ENCODE assay signal across 12 cellular contexts in the genomic region with DNA sequence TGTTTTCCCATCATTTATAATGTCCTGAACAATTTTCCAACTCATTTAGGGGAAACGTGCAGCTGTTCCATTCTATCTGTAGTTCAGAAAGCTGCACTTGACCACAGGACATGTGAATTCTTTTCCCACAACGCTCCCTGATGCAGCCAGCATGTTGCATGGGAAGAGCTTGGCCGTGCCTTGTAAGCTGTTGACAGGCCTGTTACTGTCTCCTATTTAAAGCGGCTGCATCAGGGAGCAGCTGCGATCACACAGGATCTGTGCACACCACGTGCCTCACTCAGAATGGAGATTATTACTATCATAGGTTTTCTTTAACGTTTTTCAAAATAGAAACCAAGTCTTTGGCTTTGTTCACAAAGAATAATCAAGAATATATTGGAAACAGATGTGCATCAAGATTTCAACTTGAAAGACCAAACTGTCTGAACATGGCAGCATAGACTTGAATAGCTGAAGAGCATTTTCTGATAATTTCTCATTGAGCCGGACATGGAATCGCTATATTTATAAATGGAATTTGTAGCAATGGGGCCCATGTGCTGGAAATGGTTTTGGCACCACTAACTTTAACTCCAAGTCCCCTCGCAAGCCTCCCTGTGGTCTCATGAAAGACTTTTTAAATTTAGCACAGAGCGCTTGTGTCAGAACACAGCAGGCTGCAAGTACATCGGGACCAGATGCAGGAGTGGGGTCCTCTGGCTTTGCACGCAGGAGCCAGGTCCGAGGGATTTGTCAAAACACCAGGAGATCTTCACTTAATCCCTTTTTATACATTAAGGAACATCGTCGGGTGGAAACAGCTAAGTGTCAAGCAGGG. TPM values are rescaled to one million over a fixed set of nuclear protein-coding genes. Genes with fewer than 3 reads are reported as not detected.
DNase-seq lines count a peak whose midpoint lies in the region; TF ChIP-seq lines count a peak whose summit lies in the region.
"Had no signal": no experiment of that assay in that cellular context is flagged by ENCODE, and none has a peak within 500 bp of the region (broad histone marks: within the 10 kb centered on the region; RNA-seq: fewer than 3 reads in every experiment).

No MANE protein-coding gene starts in this region.

- peak; percentile 73 for DNase-seq in BE2C
- peak; percentile 34 for DNase-seq in fibroblast of villous mesenchyme (ENCODE audit: low read depth)
- DNase-seq in neural progenitor cell (ENCODE audit: low spot score), result peak; percentile 31
- DNase-seq in 8988T, result no peak
- no peak for DNase-seq in amniotic stem cell (lab: John Stamatoyannopoulos, UW)
- DNase-seq in glomerular visceral epithelial cell (ENCODE audit: extremely low spot score), result no peak
- DNase-seq in cortex of kidney (lab: John Stamatoyannopoulos, UW), result no peak
- DNase-seq: activated T-cell treated with anti-CD3 and anti-CD28 coated beads for 4 hours; stimulated activated naive CD4-positive, alpha-beta T cell treated with Interleukin-2 at 50 U/mL for 16 hours; T1000 had no signal

- H3K36me3 ChIP-seq in BE2C (peaks cover 63% of the 10 kb centered on the region), OCI-LY3 (replicated peaks; ENCODE audit: low read depth, low read length) (peaks cover 30% of the 10 kb centered on the region), neural progenitor cell (no peaks in the 10 kb centered on the region)

- H3K4me2 ChIP-seq in OCI-LY3 (ENCODE audit: low read length) (no peak overlapping the region), neural progenitor cell (no peak overlapping the region)

- H3K9me3 Mint-ChIP-seq in neural progenitor cell, result no peaks in the 10 kb centered on the region

- H3K27ac ChIP-seq in OCI-LY3 (ENCODE audit: low read length), result 0 out of 2 replicates have a peak overlapping the region, but pooled peaks have one; percentile 1
- H3K27ac ChIP-seq in neural progenitor cell, result no peak overlapping the region

- H4K20me1 ChIP-seq in OCI-LY3 (ENCODE audit: insufficient read depth, low read length) (no peaks in the 10 kb centered on the region), neural progenitor cell (ENCODE audit: low read depth) (no peaks in the 10 kb centered on the region)

- TF ChIP-seq CTCF in BE2C (IDR thresholded peaks at IDR 0.05; ENCODE audit: low read depth, low read length) (no peak), OCI-LY3 (IDR thresholded peaks at IDR 0.05; ENCODE audit: low read depth, low read length) (no peak), fibroblast of villous mesenchyme (IDR thresholded peaks at IDR 0.05; ENCODE audit: insufficient read depth, low read depth, low read length) (no peak), neural progenitor cell (IDR thresholded peaks at IDR 0.05) (no peak)

- H3K4me3 ChIP-seq in BE2C (ENCODE audit: low read depth, low read length) (0 out of 2 replicates have a peak overlapping the region, but pooled peaks have one; percentile 5), OCI-LY3 (ENCODE audit: low read length) (no peak overlapping the region), fibroblast of villous mesenchyme (ENCODE audit: low read depth, low read length) (no peak overlapping the region), neural progenitor cell (no peak overlapping the region)
- H3K4me3 ChIP-seq: GM12878 had no signal

- peaks cover 37% of the 10 kb centered on the region for H3K4me1 Mint-ChIP-seq in neural progenitor cell

- H3K9me3 ChIP-seq in BE2C (no peaks in the 10 kb centered on the region), OCI-LY3 (ENCODE audit: insufficient read depth, low read length) (no peaks in the 10 kb centered on the region), neural progenitor cell (ENCODE audit: low read depth) (no peaks in the 10 kb centered on the region)

- H3K79me2 ChIP-seq in OCI-LY3 (ENCODE audit: low read length), result peaks cover 12% of the 10 kb centered on the region
- H3K79me2 ChIP-seq in neural progenitor cell (ENCODE audit: low read depth), result no peaks in the 10 kb centered on the region

- H3K27me3 ChIP-seq in BE2C, result no peaks in the 10 kb centered on the region
- no peaks in the 10 kb centered on the region for H3K27me3 ChIP-seq in OCI-LY3 (ENCODE audit: low read depth, low read length)
- no peaks in the 10 kb centered on the region for H3K27me3 ChIP-seq in neural progenitor cell

- no peak overlapping the region for H3K4me3 Mint-ChIP-seq in neural progenitor cell

- peak overlapping the region; percentile 37 for H3K27ac Mint-ChIP-seq in neural progenitor cell

- H3K9ac ChIP-seq in OCI-LY3 (ENCODE audit: low read length), result no peak overlapping the region
- H3K9ac ChIP-seq in neural progenitor cell, result no peak overlapping the region

- peaks cover 5% of the 10 kb centered on the region for H3K27me3 Mint-ChIP-seq in neural progenitor cell (ENCODE audit: insufficient read depth, low read depth)

- no peak overlapping the region for H2AFZ ChIP-seq in OCI-LY3 (ENCODE audit: low read depth, low read length)
- no peak overlapping the region for H2AFZ ChIP-seq in neural progenitor cell (replicated peaks)

- no peaks in the 10 kb centered on the region for H3F3A ChIP-seq in neural progenitor cell (ENCODE audit: low read depth)

- peaks cover 2% of the 10 kb centered on the region for H3K36me3 Mint-ChIP-seq in neural progenitor cell

- H3K4me1 ChIP-seq in BE2C (peaks cover 59% of the 10 kb centered on the region), OCI-LY3 (ENCODE audit: low read length) (peaks cover 48% of the 10 kb centered on the region), neural progenitor cell (peaks cover 13% of the 10 kb centered on the region)

RNA-seq across cellular contexts. Expression of a gene that starts 40.8 kb away (rescaled TPM):
- polyA plus RNA-seq in BE2C (2012; ENCODE audit: insufficient read depth, insufficient read length, low read depth), result 1.8 TPM
- total RNA-seq in fibroblast of villous mesenchyme (under 0.01 and 1.9 TPM in 2 replicates), neural progenitor cell (ENCODE audit: low replicate concordance) (0.09 TPM in 1 of 2 replicates, not detected in the other)

Comparison
In these comparisons a context has a peak if more than half of its experiments do, and no peak if none do; other contexts are left out.
1. DNase-seq: peak in BE2C (single experiment), fibroblast of villous mesenchyme (single experiment) and neural progenitor cell (single experiment); none in 8988T (single experiment), amniotic stem cell (single experiment), glomerular visceral epithelial cell (single experiment) and cortex of kidney (single experiment).